15 cellular contexts compared by ENCODE assay signal in genomic region chr13:20882206-20882605, GRCh38. TPM values are rescaled to one million over a fixed set of nuclear protein-coding genes. Genes with fewer than 3 reads are reported as not detected.
DNase-seq lines count a peak whose midpoint lies in the region; ATAC-seq and TF ChIP-seq lines count a peak whose summit lies in the region.
"Had no signal": no experiment of that assay in that cellular context is flagged by ENCODE, and none has a peak within 500 bp of the region (broad histone marks: within the 10 kb centered on the region; RNA-seq: fewer than 3 reads in every experiment).

No MANE protein-coding gene starts in this region.

- peaks cover 9% of the 10 kb centered on the region for H3K4me1 ChIP-seq in mammary epithelial cell (ENCODE audit: insufficient read depth, low read length)

- no peak overlapping the region for H3K4me2 ChIP-seq in mammary epithelial cell (ENCODE audit: insufficient read depth, low read depth, low read length)

- no peak overlapping the region for H2AFZ ChIP-seq in mammary epithelial cell (ENCODE audit: low read depth, low read length)

- H3K4me1 Mint-ChIP-seq in endothelial cell (ENCODE audit: unreplicated experiment) = peaks cover 18% of the 10 kb centered on the region

- CTCF ChIA-PET in mammary epithelial cell (lab: Charles Lee; ENCODE audit: low non-redundant PET) = no interaction called here

- TF ChIP-seq RAD21 in Ishikawa (IDR thresholded peaks at IDR 0.05; ENCODE audit: low read depth) = no peak; the same call in 1 of the 2 replicates

- no peaks in the 10 kb centered on the region for H3K9me3 ChIP-seq in mammary epithelial cell (replicated peaks; ENCODE audit: insufficient read depth, low read length)
- H3K9me3 ChIP-seq: adrenal gland had no signal

- H3K4me3 ChIP-seq in mammary epithelial cell (replicated peaks in 1 of 3; ENCODE audit: insufficient read depth in 1 of 3, low read depth in 2 of 3, low read length in 3 of 3) = no peak overlapping the region
- H3K4me3 ChIP-seq: adrenal gland had no signal

- dilution Hi-C loops in mammary epithelial cell (cut with HindIII; ENCODE audit: low sequenced_read_pairs) = no loop called here

- WGBS in mammary epithelial cell (ENCODE audit: low coverage, missing lambda C conversion rate) = 83% methylated on average over 3 of the region's 3 CpGs

- no peak overlapping the region for H3K27ac Mint-ChIP-seq in endothelial cell (ENCODE audit: unreplicated experiment)
- H3K27ac Mint-ChIP-seq: activated CD4-positive, alpha-beta T cell treated with anti-CD3 and anti-CD28 coated beads, Interleukin-2, amount 10 ng/mL, durations not matched to agents 24 days and 14 days; B cell had no signal

- H3K4me3 Mint-ChIP-seq in endothelial cell (ENCODE audit: unreplicated experiment) = no peak overlapping the region
- H3K4me3 Mint-ChIP-seq: activated CD4-positive, alpha-beta T cell treated with anti-CD3 and anti-CD28 coated beads, Interleukin-2, amount 10 ng/mL, durations not matched to agents 24 days and 14 days; activated T-cell treated with anti-CD3 and anti-CD28 coated beads, Interleukin-2, amount 50 U/mL, for 4 hours; B cell; T-helper 17 cell had no signal

- BruUV-seq in mammary epithelial cell (replicated peaks; lab: Mats Ljungman, UMichigan) = no TSS peak

- DNase-seq in Daoy (ENCODE audit: low read depth) (peak; percentile 53), mammary epithelial cell (peak; percentile 7), kidney glomerular epithelial cell (lab: John Stamatoyannopoulos, UW) (peak; percentile 24), endothelial cell (ENCODE audit: low spot score) (no peak), SK-N-DZ (ENCODE audit: low spot score) (no peak)
- DNase-seq in stimulated activated CD4-positive, alpha-beta T cell treated with anti-CD3 and anti-CD28 coated beads, Interleukin-4, amount 100 ng/mL, for 4 hours = no peak
- DNase-seq: activated CD4-positive, alpha-beta T cell treated with anti-CD3 and anti-CD28 coated beads, Interleukin-2, amount 10 ng/mL, durations not matched to agents 24 days and 14 days; activated T-cell treated with anti-CD3 and anti-CD28 coated beads, Interleukin-2, amount 50 U/mL, for 4 hours; stimulated activated CD4-positive, alpha-beta T cell treated with anti-CD3 and anti-CD28 coated beads, Interleukin-4, amount 100 ng/mL, for 24 hours; stimulated activated naive CD8-positive, alpha-beta T cell treated with anti-CD3 and anti-CD28 coated beads, Interleukin-15, Interleukin-2, amounts not matched to agents 100 U/mL and 50 U/mL, for 24 hours; T-helper 17 cell had no signal

- no peak for ATAC-seq in GM21786 (IDR thresholded peaks at IDR 0.05; ENCODE audit: unreplicated experiment)
- ATAC-seq: activated T-cell treated with anti-CD3 and anti-CD28 coated beads, Interleukin-2, amount 50 U/mL, for 4 hours; stimulated activated naive CD8-positive, alpha-beta T cell treated with anti-CD3 and anti-CD28 coated beads, Interleukin-15, Interleukin-2, amounts not matched to agents 100 U/mL and 50 U/mL, for 24 hours; T-helper 17 cell had no signal

- TF ChIP-seq CTCF in mammary epithelial cell (conservative IDR thresholded peaks at IDR 0.05 in 1 of 2, IDR thresholded peaks at IDR 0.05 in 1 of 2; ENCODE audit: extremely low read depth in 1 of 2, insufficient read depth in 1 of 2, low read depth in 1 of 2, low read length in 2 of 2) (no peak), endothelial cell (IDR thresholded peaks at IDR 0.05; ENCODE audit: unreplicated experiment) (no peak)

- no peak overlapping the region for H3K9ac ChIP-seq in mammary epithelial cell (ENCODE audit: insufficient read depth, low read length)

- no peaks in the 10 kb centered on the region for H4K20me1 ChIP-seq in mammary epithelial cell (ENCODE audit: insufficient read depth, low read length)

- no peaks in the 10 kb centered on the region for H3K27me3 ChIP-seq in mammary epithelial cell (ENCODE audit: insufficient read depth, low read length)
- H3K27me3 ChIP-seq: adrenal gland had no signal

- intact Hi-C loops in mammary epithelial cell (cut with micrococcal nuclease) = no loop called here

- H3K36me3 Mint-ChIP-seq in endothelial cell (ENCODE audit: low read depth, unreplicated experiment) = no peaks in the 10 kb centered on the region

- in situ Hi-C loops in mammary epithelial cell (cut with MboI; ENCODE audit: low sequenced_read_pairs in 2 of 2) = no loop called here

- H3K27me3 Mint-ChIP-seq in endothelial cell (ENCODE audit: unreplicated experiment) = peaks cover 2% of the 10 kb centered on the region
- H3K27me3 Mint-ChIP-seq: activated CD4-positive, alpha-beta T cell treated with anti-CD3 and anti-CD28 coated beads, Interleukin-2, amount 10 ng/mL, durations not matched to agents 24 days and 14 days; B cell; T-helper 17 cell had no signal

- H3K36me3 ChIP-seq in mammary epithelial cell (ENCODE audit: insufficient read depth, low read length) = peaks cover 2% of the 10 kb centered on the region
- H3K36me3 ChIP-seq: adrenal gland had no signal

- no peak for TF ChIP-seq EP300 in Ishikawa (IDR thresholded peaks at IDR 0.05; ENCODE audit: borderline replicate concordance)

- peaks cover 97% of the 10 kb centered on the region for H3K79me2 ChIP-seq in mammary epithelial cell (ENCODE audit: insufficient read depth, low read length)

- no peak overlapping the region for H3K27ac ChIP-seq in mammary epithelial cell (ENCODE audit: insufficient read depth, low read depth, low read length)
- H3K27ac ChIP-seq: adrenal gland had no signal

- H3K9me3 Mint-ChIP-seq in endothelial cell (ENCODE audit: unreplicated experiment) = no peaks in the 10 kb centered on the region

TF ChIP-seq in Ishikawa, 13 proteins besides CTCF, POLR2A, EP300 and RAD21:
- TF ChIP-seq TEAD4 (IDR thresholded peaks at IDR 0.05) (peak; percentile 27; the same call in 1 of the 2 replicates), CREB1 (IDR thresholded peaks at IDR 0.05; ENCODE audit: low read depth) (no peak), ZBTB7A (IDR thresholded peaks at IDR 0.05; ENCODE audit: low read depth) (no peak)

RNA-seq across cellular contexts. Expression of gene XPO4, which starts 20.3 kb away (rescaled TPM):
- total RNA-seq in Daoy (2014; rRNA removed; shearing (Covaris generic)) = 18.5 and 21.4 TPM in 2 replicates
- total RNA-seq in mammary epithelial cell (10 to 100 TPM; 18.1 to 23.7 TPM), endothelial cell (ENCODE audit: unreplicated experiment) (18.0 TPM)
- polyA plus RNA-seq in mammary epithelial cell = 8.3 TPM
- polyA minus RNA-seq in mammary epithelial cell = 21.9 TPM
- 13.6 and 18.7 TPM in 2 replicates for polyA plus RNA-seq in SK-N-DZ (2014; cell fraction: cytosol; rRNA removed)
- 19.9 and 28.9 TPM in 2 replicates for polyA plus RNA-seq in SK-N-DZ (2014; cell fraction: nucleus; rRNA removed)

Comparison
In these comparisons a context has a peak if more than half of its experiments do, and no peak if none do; other contexts are left out.
1. DNase-seq: peak in Daoy (single experiment), mammary epithelial cell (single experiment) and kidney glomerular epithelial cell (single experiment); none in endothelial cell (single experiment), SK-N-DZ (single experiment) and stimulated activated CD4-positive, alpha-beta T cell treated with anti-CD3 and anti-CD28 coated beads, Interleukin-4, amount 100 ng/mL, for 4 hours (0 of 2).